19 cellular contexts compared by ENCODE assay signal in the genomic region with DNA sequence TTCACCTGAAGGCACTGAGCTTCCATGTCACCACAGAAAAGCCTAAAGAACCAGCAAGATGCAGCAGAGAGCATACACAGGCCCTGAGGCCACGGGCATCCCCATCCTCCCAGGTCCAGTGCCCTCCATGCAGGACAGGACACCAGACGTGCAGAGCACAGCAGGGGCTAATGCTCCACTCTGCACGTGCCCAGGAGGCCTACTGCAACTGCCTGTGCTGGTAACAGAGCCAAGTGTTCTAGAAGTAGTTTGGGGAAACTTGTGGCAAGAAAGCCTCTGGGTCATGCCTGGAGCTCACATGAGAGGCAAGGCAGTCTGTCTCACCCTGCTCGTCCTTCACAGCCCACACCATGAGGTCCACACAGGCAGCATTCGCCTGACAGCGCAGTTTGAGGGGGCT. TPM values are rescaled to one million over a fixed set of nuclear protein-coding genes. Genes with fewer than 3 reads are reported as not detected.
"Had no signal": no experiment of that assay in that cellular context is flagged by ENCODE, and none has a peak within 500 bp of the region (broad histone marks: within the 10 kb centered on the region; RNA-seq: fewer than 3 reads in every experiment).

No MANE protein-coding gene starts in this region.

- H3K27me3 ChIP-seq: colonic mucosa, heart right ventricle, sigmoid colon, upper lobe of left lung had no signal

- H3K9me3 ChIP-seq: colonic mucosa, heart right ventricle, lower lobe of right lung, sigmoid colon, upper lobe of left lung had no signal

- ATAC-seq: lower lobe of right lung had no signal

- H3K9me3 Mint-ChIP-seq: activated B cell treated with CpG ODN at 0.5 μM for 24 hours; activated CD4-positive, alpha-beta memory T cell treated with anti-CD3 and anti-CD28 coated beads for 36 hours; endodermal cell; naive B cell; T-cell had no signal

- H3K4me1 ChIP-seq: colonic mucosa, heart right ventricle, lower lobe of right lung, upper lobe of left lung had no signal

- H3K27me3 Mint-ChIP-seq: activated B cell treated with CpG ODN at 0.5 μM for 24 hours; activated CD4-positive, alpha-beta memory T cell treated with anti-CD3 and anti-CD28 coated beads for 36 hours; activated CD4-positive, alpha-beta T cell treated with anti-CD3 and anti-CD28 coated beads for 36 hours; naive B cell; progenitor cell of endocrine pancreas; T-cell had no signal

- H3K4me3 ChIP-seq: colonic mucosa, heart right ventricle, lower lobe of right lung, sigmoid colon, smooth muscle cell, upper lobe of left lung had no signal

- DNase-seq: activated B cell treated with CpG ODN at 0.5 μM for 24 hours; aorta; central memory CD4-positive, alpha-beta T cell; lower lobe of right lung; naive B cell; sigmoid colon; T-helper 9 cell; upper lobe of left lung had no signal

- H3K4me3 Mint-ChIP-seq: activated B cell treated with CpG ODN at 0.5 μM for 24 hours; activated CD4-positive, alpha-beta memory T cell treated with anti-CD3 and anti-CD28 coated beads for 36 hours; activated CD4-positive, alpha-beta T cell treated with anti-CD3 and anti-CD28 coated beads for 36 hours; endodermal cell; T-cell had no signal

- H3K27ac ChIP-seq: colonic mucosa, epithelial cell of prostate, heart right ventricle, lower lobe of right lung, sigmoid colon, upper lobe of left lung had no signal

- H3K27ac Mint-ChIP-seq: activated B cell treated with CpG ODN at 0.5 μM for 24 hours; activated CD4-positive, alpha-beta memory T cell treated with anti-CD3 and anti-CD28 coated beads for 36 hours; activated CD4-positive, alpha-beta T cell treated with anti-CD3 and anti-CD28 coated beads for 36 hours; endodermal cell; progenitor cell of endocrine pancreas; T-cell had no signal

RNA-seq across cellular contexts. Expression of a gene that starts 30.7 kb away (rescaled TPM):
- total RNA-seq: activated B cell treated with CpG ODN at 0.5 μM for 24 hours; activated CD4-positive, alpha-beta memory T cell treated with anti-CD3 and anti-CD28 coated beads for 36 hours; activated CD4-positive, alpha-beta T cell treated with anti-CD3 and anti-CD28 coated beads for 36 hours; endodermal cell; osteocyte; sigmoid colon; smooth muscle cell had no signal
- polyA plus RNA-seq: keratinocyte had no signal
